25 cellular contexts compared by ENCODE assay signal in the genomic region with DNA sequence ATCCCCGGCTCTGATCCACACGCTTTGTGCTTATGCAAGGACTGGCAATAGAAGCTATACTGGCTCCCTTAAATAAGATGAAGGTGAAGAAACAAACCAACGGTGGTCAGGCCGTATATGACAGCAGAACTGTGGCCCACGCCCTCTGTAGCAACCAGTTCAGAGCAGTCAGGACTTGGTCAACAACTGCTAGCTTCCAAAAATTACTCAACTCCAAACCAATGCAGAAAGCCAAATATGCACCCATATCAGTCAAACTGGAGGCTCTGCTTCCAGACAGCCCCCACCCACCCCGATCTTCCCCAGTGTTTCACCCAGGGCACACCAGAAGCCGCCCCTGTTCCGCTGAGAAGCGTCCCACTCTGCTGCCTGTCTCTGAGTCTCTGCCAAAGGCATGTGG.
"Had no signal": no experiment of that assay in that cellular context is flagged by ENCODE, and none has a peak within 500 bp of the region (broad histone marks: within the 10 kb centered on the region; RNA-seq: fewer than 3 reads in every experiment).

No MANE protein-coding gene starts in this region.

- H3K27me3 ChIP-seq: neural progenitor cell, ovary, right lobe of liver, sigmoid colon, stomach, thyroid gland, tibial nerve, upper lobe of left lung, uterus had no signal

- H3K4me1 ChIP-seq: neural progenitor cell, parathyroid adenoma, psoas muscle, right lobe of liver, sigmoid colon, stomach, thyroid gland, tibial nerve, upper lobe of left lung, uterus had no signal

- DNase-seq: naive thymus-derived CD4-positive, alpha-beta T cell; natural killer cell; occipital lobe; ovary; posterior cingulate gyrus; psoas muscle; sigmoid colon; small intestine; stimulated activated CD4-positive, alpha-beta T cell treated with anti-CD3 and anti-CD28 coated beads, Interleukin-15, amount 100 ng/mL, for 24 hours; stimulated activated CD4-positive, alpha-beta T cell treated with anti-CD3 and anti-CD28 coated beads, Interleukin-2, amount 100 ng/mL, for 24 hours; stimulated activated CD4-positive, alpha-beta T cell treated with anti-CD3 and anti-CD28 coated beads, Interleukin-2, amount 100 ng/mL, for 48 hours; stimulated activated CD4-positive, alpha-beta T cell treated with anti-CD3 and anti-CD28 coated beads, Interleukin-4, amount 100 ng/mL, for 24 hours; stimulated activated naive B cell treated with anti-CD40 and anti-IgM and Interleukin-4, amounts not matched to agents 10 μg/mL and 1 μg/mL and 100 μg/mL, for 72 hours; stimulated activated naive CD4-positive, alpha-beta T cell treated with Interleukin-2 at 50 U/mL for 16 hours; stomach; thyroid gland; trophoblast cell; uterus had no signal

- H3K4me3 ChIP-seq: neural progenitor cell, ovary, psoas muscle, right lobe of liver, sigmoid colon, stomach, thoracic aorta, thyroid gland, tibial nerve, upper lobe of left lung, uterus had no signal

- H3K9me3 ChIP-seq: ovary, psoas muscle, right lobe of liver, sigmoid colon, stomach, thoracic aorta, thyroid gland, tibial nerve, upper lobe of left lung, uterus had no signal

- H3K36me3 ChIP-seq: neural progenitor cell, ovary, right lobe of liver, sigmoid colon, stomach, thoracic aorta, thyroid gland, tibial nerve, upper lobe of left lung, uterus had no signal

- H3K27ac ChIP-seq: neural progenitor cell, ovary, parathyroid adenoma, psoas muscle, right lobe of liver, sigmoid colon, stomach, thoracic aorta, thyroid gland, tibial nerve, upper lobe of left lung, uterus had no signal

- ATAC-seq: naive thymus-derived CD4-positive, alpha-beta T cell; natural killer cell; psoas muscle; stimulated activated effector memory CD8-positive, alpha-beta T cell treated with anti-CD3 and anti-CD28 coated beads, Interleukin-12 subunit alpha, Interleukin-12 subunit beta, amount 100 ng/mL, for 72 hours; stimulated activated naive B cell treated with anti-CD40 and anti-IgM and Interleukin-4, amounts not matched to agents 10 μg/mL and 1 μg/mL and 100 μg/mL, for 72 hours had no signal
